Comparison of ENCODE assay signal across 37 cellular contexts in genomic region chr1:10806966-10807365, GRCh38. TPM values are rescaled to one million over a fixed set of nuclear protein-coding genes. Genes with fewer than 3 reads are reported as not detected.
DNase-seq lines count a peak whose midpoint lies in the region; ATAC-seq, FAIRE-seq and TF ChIP-seq lines count a peak whose summit lies in the region.
"Had no signal": no experiment of that assay in that cellular context is flagged by ENCODE, and none has a peak within 500 bp of the region (broad histone marks: within the 10 kb centered on the region; RNA-seq: fewer than 3 reads in every experiment).

No MANE protein-coding gene starts in this region.

- ATAC-seq in activated naive CD8-positive, alpha-beta T cell treated with anti-CD3 and anti-CD28 coated beads, Interleukin-2, amount 10 ng/mL, durations not matched to agents 7 days and 5 days (ENCODE audit: low read depth) = no peak
- no peak for ATAC-seq in GM18511 (IDR thresholded peaks at IDR 0.05; ENCODE audit: unreplicated experiment)
- ATAC-seq: A549; CD8-positive, alpha-beta T cell had no signal

- no peak overlapping the region for H2BK15ac ChIP-seq in H1 (ENCODE audit: low read length)

- no peak overlapping the region for H2BK20ac ChIP-seq in H1 (ENCODE audit: low read length)

- no peaks in the 10 kb centered on the region for H3K9me3 Mint-ChIP-seq in activated naive CD8-positive, alpha-beta T cell treated with anti-CD3 and anti-CD28 coated beads, Interleukin-2, amount 10 ng/mL, durations not matched to agents 7 days and 5 days
- no peaks in the 10 kb centered on the region for H3K9me3 Mint-ChIP-seq in activated naive CD8-positive, alpha-beta T cell treated with anti-CD3 and anti-CD28 coated beads for 36 hours
- H3K9me3 Mint-ChIP-seq in neural crest cell = no peaks in the 10 kb centered on the region
- no peaks in the 10 kb centered on the region for H3K9me3 Mint-ChIP-seq in T-helper 2 cell treated with Interferon-gamma antibody and Interleukin-4, amounts not matched to agents 5 μg/mL and 100 μg/mL, for 36 hours
- H3K9me3 Mint-ChIP-seq: CD14-positive monocyte; CD4-positive, alpha-beta T cell; CD4-positive, CD25-positive, alpha-beta regulatory T cell; CD8-positive, alpha-beta memory T cell; CD8-positive, alpha-beta T cell had no signal

- no peak overlapping the region for H4K8ac ChIP-seq in H1 (ENCODE audit: extremely low read depth, insufficient read depth, low read length)

- no peak overlapping the region for H3K4me2 ChIP-seq in H1 (ENCODE audit: insufficient read depth in 1 of 2, low read depth in 2 of 2, low read length in 2 of 2)
- H3K4me2 ChIP-seq: A549; BLaER1; BLaER1 treated with 17β-estradiol and CSF1 and Interleukin-3, amounts not matched to agents 10 nM and 100 nM had no signal

- H3K36me3 ChIP-seq in HEK293 (ENCODE audit: control insufficient read depth in 2 of 2, insufficient read depth in 1 of 2, low read length in 2 of 2) = no peaks in the 10 kb centered on the region
- H3K36me3 ChIP-seq in H1 (ENCODE audit: control insufficient read depth in 2 of 4, insufficient read depth in 4 of 4, low read length in 3 of 4) = no peaks in the 10 kb centered on the region
- H3K36me3 ChIP-seq: BE2C; BLaER1; BLaER1 treated with 17β-estradiol and CSF1 and Interleukin-3, amounts not matched to agents 10 nM and 100 nM had no signal

- H3K4ac ChIP-seq in H1 (replicated peaks; ENCODE audit: insufficient read length, low read depth, low read length) = no peak overlapping the region

- CTCF ChIA-PET in HEK293 (lab: Yijun Ruan, JAX) (interaction anchor here (0.7 kb wide), 1 partner anchor 14 kb away, joined by 5 read pairs; no protein-coding TSS in a partner anchor), H1 (lab: Charles Lee; ENCODE audit: partially characterized antibody) (interaction anchor here (0.7 to 1.4 kb wide), 5 partner anchors 8 to 313 kb away, joined by 3 read pairs; no protein-coding TSS in a partner anchor)

- H3K27ac ChIP-seq in HEK293 (ENCODE audit: extremely low read depth, low read depth, low read length) (no peak overlapping the region), H1 (ENCODE audit: low read depth, low read length) (no peak overlapping the region)
- H3K27ac ChIP-seq: 22Rv1; A549; BLaER1; BLaER1 treated with 17β-estradiol and CSF1 and Interleukin-3, amounts not matched to agents 10 nM and 100 nM; C4-2B had no signal

- peaks cover 33% of the 10 kb centered on the region for H3K27me3 Mint-ChIP-seq in activated naive CD8-positive, alpha-beta T cell treated with anti-CD3 and anti-CD28 coated beads, Interleukin-2, amount 10 ng/mL, durations not matched to agents 7 days and 5 days
- peaks cover 55% of the 10 kb centered on the region for H3K27me3 Mint-ChIP-seq in activated naive CD8-positive, alpha-beta T cell treated with anti-CD3 and anti-CD28 coated beads for 36 hours
- peaks cover 89% of the 10 kb centered on the region for H3K27me3 Mint-ChIP-seq in neural crest cell (ENCODE audit: low read depth)
- peaks cover 49% of the 10 kb centered on the region for H3K27me3 Mint-ChIP-seq in T-helper 2 cell treated with Interferon-gamma antibody and Interleukin-4, amounts not matched to agents 5 μg/mL and 100 μg/mL, for 36 hours (ENCODE audit: low read depth)

- H3K4me3 Mint-ChIP-seq in activated naive CD8-positive, alpha-beta T cell treated with anti-CD3 and anti-CD28 coated beads, Interleukin-2, amount 10 ng/mL, durations not matched to agents 7 days and 5 days = no peak overlapping the region
- H3K4me3 Mint-ChIP-seq in activated naive CD8-positive, alpha-beta T cell treated with anti-CD3 and anti-CD28 coated beads for 36 hours = no peak overlapping the region
- no peak overlapping the region for H3K4me3 Mint-ChIP-seq in neural crest cell
- H3K4me3 Mint-ChIP-seq in T-helper 2 cell treated with Interferon-gamma antibody and Interleukin-4, amounts not matched to agents 5 μg/mL and 100 μg/mL, for 36 hours = no peak overlapping the region
- H3K4me3 Mint-ChIP-seq: B cell; CD4-positive, alpha-beta memory T cell; CD4-positive, alpha-beta T cell; CD8-positive, alpha-beta memory T cell; CD8-positive, alpha-beta T cell had no signal

- H2AFZ ChIP-seq in H1 (ENCODE audit: low read length) = no peak overlapping the region

- no peak for TF ChIP-seq EP300 in H1 (IDR thresholded peaks at IDR 0.05; ENCODE audit: borderline replicate concordance in 1 of 2, low read depth in 2 of 2, low read length in 2 of 2)

- H3K27me3 ChIP-seq in H1 (replicated peaks in 1 of 4; ENCODE audit: control insufficient read depth in 3 of 4, extremely low read depth in 1 of 4, insufficient read depth in 3 of 4, low read length in 3 of 4) = no peaks in the 10 kb centered on the region
- H3K27me3 ChIP-seq: BE2C had no signal

- peak overlapping the region; percentile 4 for H3K56ac ChIP-seq in H1 (replicated peaks; ENCODE audit: insufficient read length, low read depth, low read length)

- H3K36me3 Mint-ChIP-seq in activated naive CD8-positive, alpha-beta T cell treated with anti-CD3 and anti-CD28 coated beads, Interleukin-2, amount 10 ng/mL, durations not matched to agents 7 days and 5 days = no peaks in the 10 kb centered on the region
- no peaks in the 10 kb centered on the region for H3K36me3 Mint-ChIP-seq in activated naive CD8-positive, alpha-beta T cell treated with anti-CD3 and anti-CD28 coated beads for 36 hours
- H3K36me3 Mint-ChIP-seq in neural crest cell (ENCODE audit: low read depth) = no peaks in the 10 kb centered on the region
- no peaks in the 10 kb centered on the region for H3K36me3 Mint-ChIP-seq in T-helper 2 cell treated with Interferon-gamma antibody and Interleukin-4, amounts not matched to agents 5 μg/mL and 100 μg/mL, for 36 hours (ENCODE audit: low read depth)
- H3K36me3 Mint-ChIP-seq: CD14-positive monocyte; CD4-positive, alpha-beta memory T cell; CD4-positive, CD25-positive, alpha-beta regulatory T cell; CD8-positive, alpha-beta T cell had no signal

- H4K5ac ChIP-seq in H1 (ENCODE audit: insufficient read length, low read depth, low read length) = no peak overlapping the region

- peak overlapping the region; percentile 3 for H3K27ac Mint-ChIP-seq in activated naive CD8-positive, alpha-beta T cell treated with anti-CD3 and anti-CD28 coated beads, Interleukin-2, amount 10 ng/mL, durations not matched to agents 7 days and 5 days
- no peak overlapping the region for H3K27ac Mint-ChIP-seq in activated naive CD8-positive, alpha-beta T cell treated with anti-CD3 and anti-CD28 coated beads for 36 hours
- peak overlapping the region; percentile 61 for H3K27ac Mint-ChIP-seq in neural crest cell (ENCODE audit: unreplicated experiment)
- H3K27ac Mint-ChIP-seq in T-helper 2 cell treated with Interferon-gamma antibody and Interleukin-4, amounts not matched to agents 5 μg/mL and 100 μg/mL, for 36 hours = no peak overlapping the region
- H3K27ac Mint-ChIP-seq: B cell; CD14-positive monocyte; CD4-positive, alpha-beta memory T cell; CD4-positive, alpha-beta T cell; CD8-positive, alpha-beta T cell had no signal

- H3K14ac ChIP-seq in H1 (ENCODE audit: insufficient read length) = no peak overlapping the region

- H2BK120ac ChIP-seq in H1 (replicated peaks; ENCODE audit: low read depth, low read length) = no peak overlapping the region

- WGBS in H1 (ENCODE audit: extremely low coverage in 1 of 2, insufficient coverage in 1 of 2, insufficient read length in 1 of 2, insufficient replicate concordance in 2 of 2, low coverage in 1 of 2, low lambda C conversion rate in 2 of 2, missing lambda C conversion rate in 1 of 2), 2 experiments = 90 to 100% methylated on average over 5 of the region's 5 CpGs

- H3K4me1 Mint-ChIP-seq in activated naive CD8-positive, alpha-beta T cell treated with anti-CD3 and anti-CD28 coated beads, Interleukin-2, amount 10 ng/mL, durations not matched to agents 7 days and 5 days = peaks cover 1% of the 10 kb centered on the region
- H3K4me1 Mint-ChIP-seq in activated naive CD8-positive, alpha-beta T cell treated with anti-CD3 and anti-CD28 coated beads for 36 hours = peaks cover 7% of the 10 kb centered on the region
- H3K4me1 Mint-ChIP-seq in neural crest cell = no peaks in the 10 kb centered on the region
- H3K4me1 Mint-ChIP-seq in T-helper 2 cell treated with Interferon-gamma antibody and Interleukin-4, amounts not matched to agents 5 μg/mL and 100 μg/mL, for 36 hours (ENCODE audit: low read depth) = no peaks in the 10 kb centered on the region
- H3K4me1 Mint-ChIP-seq: B cell, CD14-positive monocyte had no signal

- POLR2A ChIA-PET in activated naive CD8-positive, alpha-beta T cell treated with anti-CD3 and anti-CD28 coated beads, Interleukin-2, amount 10 ng/mL, durations not matched to agents 7 days and 5 days (lab: Charles Lee) = no interaction called here
- POLR2A ChIA-PET in HEK293 (lab: Yijun Ruan, JAX) (no interaction called here), H1 (lab: Charles Lee; ENCODE audit: partially characterized antibody) (no interaction called here)

- no peaks in the 10 kb centered on the region for H3K79me1 ChIP-seq in H1 (ENCODE audit: low read depth, low read length)

- H3K9ac ChIP-seq in H1 (replicated peaks in 1 of 4; ENCODE audit: extremely low read depth in 1 of 4, low read depth in 3 of 4, low read length in 3 of 4) = no peak overlapping the region
- H3K9ac ChIP-seq: BLaER1; BLaER1 treated with 17β-estradiol and CSF1 and Interleukin-3, amounts not matched to agents 10 nM and 100 nM had no signal

- H2AK5ac ChIP-seq in H1 (ENCODE audit: low read depth, low read length) = no peak overlapping the region

- no peaks in the 10 kb centered on the region for H3K4me1 ChIP-seq in HEK293 (ENCODE audit: control insufficient read depth, insufficient read depth, low read length)
- peaks cover 0 to 3% (median 0%) of the 10 kb centered on the region in 4 experiments; a peak in 1 of 7 replicates for H3K4me1 ChIP-seq in H1 (replicated peaks in 1 of 4; ENCODE audit: control insufficient read depth in 3 of 4, insufficient read depth in 4 of 4, low read length in 3 of 4)
- H3K4me1 ChIP-seq: A549, BE2C had no signal

- FAIRE-seq in H1 (lab: Jason Lieb, UNC) = no peak
- FAIRE-seq: A204.1, A549, D721Med had no signal

- H3K18ac ChIP-seq in H1 (ENCODE audit: extremely low read depth, low read length) = no peak overlapping the region

- TF ChIP-seq POLR2A in H1 (IDR thresholded peaks at IDR 0.05; ENCODE audit: control extremely low read depth in 1 of 2, low read depth in 2 of 2, low read length in 2 of 2) = no peak

- TF ChIP-seq CTCF in HEK293 (tag by site-specific recombination; IDR thresholded peaks at IDR 0.05) (no peak), H1 (IDR thresholded peaks at IDR 0.05; ENCODE audit: control extremely low read depth in 1 of 3, insufficient read depth in 1 of 3, low read depth in 1 of 3, low read length in 3 of 3) (no peak), neural crest cell (conservative IDR thresholded peaks at IDR 0.05) (no peak)

- H3K23ac ChIP-seq in H1 (ENCODE audit: insufficient read length) = no peak overlapping the region

- DNase-seq in activated naive CD8-positive, alpha-beta T cell treated with anti-CD3 and anti-CD28 coated beads, Interleukin-2, amount 10 ng/mL, durations not matched to agents 7 days and 5 days = no peak
- DNase-seq in activated naive CD8-positive, alpha-beta T cell treated with anti-CD3 and anti-CD28 coated beads for 36 hours = no peak
- no peak for DNase-seq in H1 (ENCODE audit: low read depth in 1 of 2, low spot score in 2 of 2)
- DNase-seq in neural crest cell (ENCODE audit: low read depth, low spot score) = no peak
- DNase-seq in GM19240 (ENCODE audit: insufficient read length, low spot score) = no peak
- DNase-seq in T-helper 2 cell treated with Interferon-gamma antibody and Interleukin-4, amounts not matched to agents 5 μg/mL and 100 μg/mL, for 36 hours (ENCODE audit: low spot score) = no peak
- DNase-seq: 8988T; ACHN; AML-193; BE2C; C1 segment of cervical spinal cord; Caco-2; Calu3; CD4-positive, alpha-beta memory T cell; CD4-positive, alpha-beta T cell; CD4-positive, CD25-positive, alpha-beta regulatory T cell; CD8-positive, alpha-beta memory T cell; CD8-positive, alpha-beta T cell; COR-L47; DMS 273 treated with DMSO at 0.1 percent for 48 hours; DMS153; DMS53; DMS79; DMS79 treated with DMSO at 0.1 percent for 48 hours; DND-41; EL had no signal

- H2BK12ac ChIP-seq in H1 (ENCODE audit: low read depth, low read length) = no peak overlapping the region

- H2BK5ac ChIP-seq in H1 (ENCODE audit: low read depth, low read length) = no peak overlapping the region

- H3K9me3 ChIP-seq in HEK293 (ENCODE audit: control insufficient read depth, insufficient read depth, low read depth, low read length) (no peaks in the 10 kb centered on the region), H1 (ENCODE audit: insufficient read depth in 2 of 2, low read depth in 1 of 2, low read length in 1 of 2) (no peaks in the 10 kb centered on the region)
- H3K9me3 ChIP-seq: A549; BE2C; BLaER1; BLaER1 treated with 17β-estradiol and CSF1 and Interleukin-3, amounts not matched to agents 10 nM and 100 nM; Caco-2 had no signal

- peaks cover 6% of the 10 kb centered on the region; the same call in 1 of the 2 replicates for H3K23me2 ChIP-seq in H1 (ENCODE audit: low read depth, low read length)

- H3K79me2 ChIP-seq in H1 (ENCODE audit: control insufficient read depth in 1 of 2, insufficient read depth in 2 of 2, low read length in 2 of 2) = no peaks in the 10 kb centered on the region

- H4K20me1 ChIP-seq in H1 (replicated peaks in 1 of 2; ENCODE audit: control insufficient read depth in 1 of 2, insufficient read depth in 2 of 2, low read length in 2 of 2) = peaks cover 0 to 3% of the 10 kb centered on the region in 2 experiments

- no peak overlapping the region for H4K91ac ChIP-seq in H1 (replicated peaks; ENCODE audit: insufficient read length, low read length)

- no peak for TF ChIP-seq RAD21 in H1 (IDR thresholded peaks at IDR 0.05 in 1 of 2, conservative IDR thresholded peaks at IDR 0.05 in 1 of 2; ENCODE audit: low read depth in 2 of 2, low read length in 2 of 2)

- no peak overlapping the region for H3K4me3 ChIP-seq in HEK293 (ENCODE audit: low read depth, low read length)
- no peak overlapping the region for H3K4me3 ChIP-seq in H1 (ENCODE audit: extremely low read depth in 1 of 4, insufficient read depth in 2 of 4, low read depth in 3 of 4, low read length in 4 of 4)
- H3K4me3 ChIP-seq: A549; BLaER1; BLaER1 treated with 17β-estradiol and CSF1 and Interleukin-3, amounts not matched to agents 10 nM and 100 nM had no signal

RNA-seq across cellular contexts. Expression of gene CASZ1, which starts 10.5 kb away (rescaled TPM):
- 10 to 100 TPM; 11.0 to 11.5 TPM for total RNA-seq in activated naive CD8-positive, alpha-beta T cell treated with anti-CD3 and anti-CD28 coated beads, Interleukin-2, amount 10 ng/mL, durations not matched to agents 7 days and 5 days
- 1 to 10 TPM; 2.2 to 2.3 TPM for total RNA-seq in activated naive CD8-positive, alpha-beta T cell treated with anti-CD3 and anti-CD28 coated beads for 36 hours
- 6.1 and 7.7 TPM in 2 replicates for total RNA-seq in H1 (2021; fragmentation: NEBNext Ultra II Directional; extraction: Animal tissue kit (Norgen Biotek cat#: 25700))
- polyA plus RNA-seq in H1 (2011; rRNA removed) = 4.4 and 5.9 TPM in 2 replicates
- polyA plus RNA-seq in H1 (2011; cell fraction: cytosol; rRNA removed) = 3.6 TPM
- 10.1 TPM for polyA plus RNA-seq in H1 (2011; cell fraction: nucleus; rRNA removed)
- polyA plus RNA-seq in H1 (2012, experiment 1 of 2) = 2.2 to 4.5 TPM (median 4.3 TPM) in 4 replicates
- polyA plus RNA-seq in H1 (2012, experiment 2 of 2) = 2.9 TPM
- 6.5 TPM for polyA plus RNA-seq in H1 (2013, experiment 1 of 2)
- polyA plus RNA-seq in H1 (2013, experiment 2 of 2) = 6.3 TPM
- polyA minus RNA-seq in H1 (2011; rRNA and poly(A)+ RNA removed) = 3.9 and 5.8 TPM in 2 replicates
- polyA minus RNA-seq in H1 (2011; cell fraction: cytosol; rRNA and poly(A)+ RNA removed) = 5.8 TPM
- polyA minus RNA-seq in H1 (2011; cell fraction: nucleus; rRNA and poly(A)+ RNA removed) = 10.2 TPM
- 2.6 and 2.9 TPM in 2 replicates for total RNA-seq in neural crest cell

Comparison
In these comparisons a context has a peak if more than half of its experiments do, and no peak if none do; other contexts are left out.
1. H3K27ac Mint-ChIP-seq: peak in activated naive CD8-positive, alpha-beta T cell treated with anti-CD3 and anti-CD28 coated beads, Interleukin-2, amount 10 ng/mL, durations not matched to agents 7 days and 5 days (single experiment) and neural crest cell (single experiment); none in activated naive CD8-positive, alpha-beta T cell treated with anti-CD3 and anti-CD28 coated beads for 36 hours (single experiment) and T-helper 2 cell treated with Interferon-gamma antibody and Interleukin-4, amounts not matched to agents 5 μg/mL and 100 μg/mL, for 36 hours (single experiment).